In genomic region chr7:73522081-73522818, GRCh38 we compare ENCODE assay signal across 8 cellular contexts. TPM values are rescaled to one million over a fixed set of nuclear protein-coding genes. Genes with fewer than 3 reads are reported as not detected.
DNase-seq lines count a peak whose midpoint lies in the region; ATAC-seq and TF ChIP-seq lines count a peak whose summit lies in the region.

TSS of gene BAZ1B (minus strand) at chr7:73522293. CDS start at chr7:73521933, 360 bp downstream.

- peaks cover 21% of the 10 kb centered on the region for H4K20me1 ChIP-seq in KMS-11 (ENCODE audit: insufficient read depth)

- H3K4me1 ChIP-seq in KMS-11 (ENCODE audit: low read depth, poor library complexity, severe bottlenecking) (peaks cover 50% of the 10 kb centered on the region), Peyer's patch (peaks cover 0 to 28% (median 15%) of the 10 kb centered on the region in 4 donors), muscle layer of colon (ENCODE audit: insufficient read depth, low read length) (peaks cover 31% of the 10 kb centered on the region)

- H3K4me3 ChIP-seq in KMS-11 (IDR thresholded peaks at IDR 0.05; ENCODE audit: insufficient read depth, low read depth, low read length), result no peak within 1 kb of the TSS
- H3K4me3 ChIP-seq in Peyer's patch, result peak within 1 kb of the TSS; percentile 74 to 100 (median 94)
- H3K4me3 ChIP-seq in muscle layer of colon (ENCODE audit: low read depth in 1 of 2, low read length in 2 of 2), result peak within 1 kb of the TSS; percentile 49 to 55

- H3K4me2 ChIP-seq in KMS-11, result peak within 1 kb of the TSS; percentile 85

- H3K79me2 ChIP-seq in KMS-11 (ENCODE audit: insufficient read depth, low read depth), result peaks cover 45% of the 10 kb centered on the region

- DNase-seq in DMS79 (lab: John Stamatoyannopoulos, UW) (peak; percentile 96), Peyer's patch (peak; percentile 97 to 99 (median 98))
- DNase-seq in activated T-cell treated with anti-CD3 and anti-CD28 coated beads, Interleukin-2, amount 50 U/mL, for 48 hours, result peak; percentile 98
- peak; percentile 93 for DNase-seq in stimulated activated CD8-positive, alpha-beta memory T cell treated with anti-CD3 and anti-CD28 coated beads, Interleukin-7, amount 100 ng/mL, for 24 hours (ENCODE audit: low read depth)

- ATAC-seq in GM21737 (IDR thresholded peaks at IDR 0.05; ENCODE audit: unreplicated experiment) (peak; percentile 79), esophagus mucosa (peak; percentile 99)

- H3K9ac ChIP-seq in KMS-11 (peak within 1 kb of the TSS; percentile 94), muscle layer of colon (ENCODE audit: low read length) (peak within 1 kb of the TSS; percentile 49)

- TF ChIP-seq CTCF in KMS-11 (conservative IDR thresholded peaks at IDR 0.05; ENCODE audit: low read depth, low read length), result 0 out of 2 replicates have a peak, but pooled peaks have one; percentile 26
- TF ChIP-seq CTCF in Peyer's patch (IDR thresholded peaks at IDR 0.05), result peak in 4 of 6 experiments; percentile 27 to 39 (median 36)

- peak within 1 kb of the TSS; percentile 86 for H3K27ac ChIP-seq in KMS-11
- peak within 1 kb of the TSS; percentile 86 to 97 (median 97) for H3K27ac ChIP-seq in Peyer's patch
- peak within 1 kb of the TSS; percentile 91 for H3K27ac ChIP-seq in muscle layer of colon (ENCODE audit: low read depth, low read length)

- peak within 1 kb of the TSS; percentile 64 for H2AFZ ChIP-seq in KMS-11 (ENCODE audit: low read depth)

- H3K27me3 ChIP-seq in KMS-11 (ENCODE audit: insufficient read depth, low read depth), result no peaks in the 10 kb centered on the region
- H3K27me3 ChIP-seq in Peyer's patch, result no peaks in the 10 kb centered on the region
- no peaks in the 10 kb centered on the region for H3K27me3 ChIP-seq in muscle layer of colon (ENCODE audit: control insufficient read depth in 1 of 2, insufficient read depth in 2 of 2, low read length in 2 of 2)

- H3K36me3 ChIP-seq in KMS-11 (ENCODE audit: insufficient read depth), result peaks cover 16% of the 10 kb centered on the region; the same call in 1 of the 2 replicates
- H3K36me3 ChIP-seq in Peyer's patch, result peaks cover 0 to under 1% (median 0%) of the 10 kb centered on the region in 3 donors
- H3K36me3 ChIP-seq in muscle layer of colon (ENCODE audit: insufficient read depth, low read length), result peaks cover 1% of the 10 kb centered on the region

- TF ChIP-seq POLR2A in Peyer's patch (IDR thresholded peaks at IDR 0.05), result peak; percentile 52 to 85

- H3K9me3 ChIP-seq in Peyer's patch, result no peaks in the 10 kb centered on the region
- no peaks in the 10 kb centered on the region for H3K9me3 ChIP-seq in muscle layer of colon (ENCODE audit: low read length)

RNA-seq across cellular contexts. Expression of gene BAZ1B, which starts in this region (rescaled TPM):
- total RNA-seq in Peyer's patch, result 100 to 1,000 TPM in 1 of 4 donors, 10 to 100 TPM in 3; 38.6 to 162 (median 52.6) TPM
- total RNA-seq in esophagus mucosa, result 22.3 TPM
